Comparison of ENCODE assay signal across 1 cellular context in the genomic region with DNA sequence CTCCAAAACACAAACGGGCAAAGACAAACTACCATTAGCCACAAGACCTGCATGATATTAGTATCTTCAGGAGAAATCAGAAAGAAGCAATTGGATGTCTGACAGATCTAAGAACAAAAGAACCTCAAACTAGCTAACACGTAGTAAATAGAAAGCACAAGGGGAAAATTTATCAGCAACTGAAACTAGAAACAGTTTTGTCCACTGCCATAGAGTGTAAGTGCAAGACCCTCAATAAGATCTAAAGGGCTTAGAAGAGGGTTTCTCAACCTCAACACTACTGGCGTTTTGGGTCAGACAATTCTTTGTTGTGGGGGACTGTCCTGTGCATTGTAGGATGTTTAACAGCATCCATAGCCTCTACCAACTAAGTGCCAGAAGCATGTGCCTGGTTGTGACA.
TF ChIP-seq lines count a peak whose summit lies in the region.

No MANE protein-coding gene starts in this region.

TF ChIP-seq in GM23338, 12 proteins besides CTCF, POLR2A, EP300 and RAD21:
- TF ChIP-seq ZNF331 (CRISPR knock-in tag; IDR thresholded peaks at IDR 0.05; ENCODE audit: low read depth), result no peak
- TF ChIP-seq, protein P1, sequence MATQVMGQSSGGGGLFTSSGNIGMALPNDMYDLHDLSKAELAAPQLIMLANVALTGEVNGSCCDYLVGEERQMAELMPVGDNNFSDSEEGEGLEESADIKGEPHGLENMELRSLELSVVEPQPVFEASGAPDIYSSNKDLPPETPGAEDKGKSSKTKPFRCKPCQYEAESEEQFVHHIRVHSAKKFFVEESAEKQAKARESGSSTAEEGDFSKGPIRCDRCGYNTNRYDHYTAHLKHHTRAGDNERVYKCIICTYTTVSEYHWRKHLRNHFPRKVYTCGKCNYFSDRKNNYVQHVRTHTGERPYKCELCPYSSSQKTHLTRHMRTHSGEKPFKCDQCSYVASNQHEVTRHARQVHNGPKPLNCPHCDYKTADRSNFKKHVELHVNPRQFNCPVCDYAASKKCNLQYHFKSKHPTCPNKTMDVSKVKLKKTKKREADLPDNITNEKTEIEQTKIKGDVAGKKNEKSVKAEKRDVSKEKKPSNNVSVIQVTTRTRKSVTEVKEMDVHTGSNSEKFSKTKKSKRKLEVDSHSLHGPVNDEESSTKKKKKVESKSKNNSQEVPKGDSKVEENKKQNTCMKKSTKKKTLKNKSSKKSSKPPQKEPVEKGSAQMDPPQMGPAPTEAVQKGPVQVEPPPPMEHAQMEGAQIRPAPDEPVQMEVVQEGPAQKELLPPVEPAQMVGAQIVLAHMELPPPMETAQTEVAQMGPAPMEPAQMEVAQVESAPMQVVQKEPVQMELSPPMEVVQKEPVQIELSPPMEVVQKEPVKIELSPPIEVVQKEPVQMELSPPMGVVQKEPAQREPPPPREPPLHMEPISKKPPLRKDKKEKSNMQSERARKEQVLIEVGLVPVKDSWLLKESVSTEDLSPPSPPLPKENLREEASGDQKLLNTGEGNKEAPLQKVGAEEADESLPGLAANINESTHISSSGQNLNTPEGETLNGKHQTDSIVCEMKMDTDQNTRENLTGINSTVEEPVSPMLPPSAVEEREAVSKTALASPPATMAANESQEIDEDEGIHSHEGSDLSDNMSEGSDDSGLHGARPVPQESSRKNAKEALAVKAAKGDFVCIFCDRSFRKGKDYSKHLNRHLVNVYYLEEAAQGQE (IDR thresholded peaks at IDR 0.05; ENCODE audit: unreplicated experiment), result no peak
- no peak for TF ChIP-seq STAT1 (IDR thresholded peaks at IDR 0.05; ENCODE audit: unreplicated experiment)
- TF ChIP-seq, protein P2, sequence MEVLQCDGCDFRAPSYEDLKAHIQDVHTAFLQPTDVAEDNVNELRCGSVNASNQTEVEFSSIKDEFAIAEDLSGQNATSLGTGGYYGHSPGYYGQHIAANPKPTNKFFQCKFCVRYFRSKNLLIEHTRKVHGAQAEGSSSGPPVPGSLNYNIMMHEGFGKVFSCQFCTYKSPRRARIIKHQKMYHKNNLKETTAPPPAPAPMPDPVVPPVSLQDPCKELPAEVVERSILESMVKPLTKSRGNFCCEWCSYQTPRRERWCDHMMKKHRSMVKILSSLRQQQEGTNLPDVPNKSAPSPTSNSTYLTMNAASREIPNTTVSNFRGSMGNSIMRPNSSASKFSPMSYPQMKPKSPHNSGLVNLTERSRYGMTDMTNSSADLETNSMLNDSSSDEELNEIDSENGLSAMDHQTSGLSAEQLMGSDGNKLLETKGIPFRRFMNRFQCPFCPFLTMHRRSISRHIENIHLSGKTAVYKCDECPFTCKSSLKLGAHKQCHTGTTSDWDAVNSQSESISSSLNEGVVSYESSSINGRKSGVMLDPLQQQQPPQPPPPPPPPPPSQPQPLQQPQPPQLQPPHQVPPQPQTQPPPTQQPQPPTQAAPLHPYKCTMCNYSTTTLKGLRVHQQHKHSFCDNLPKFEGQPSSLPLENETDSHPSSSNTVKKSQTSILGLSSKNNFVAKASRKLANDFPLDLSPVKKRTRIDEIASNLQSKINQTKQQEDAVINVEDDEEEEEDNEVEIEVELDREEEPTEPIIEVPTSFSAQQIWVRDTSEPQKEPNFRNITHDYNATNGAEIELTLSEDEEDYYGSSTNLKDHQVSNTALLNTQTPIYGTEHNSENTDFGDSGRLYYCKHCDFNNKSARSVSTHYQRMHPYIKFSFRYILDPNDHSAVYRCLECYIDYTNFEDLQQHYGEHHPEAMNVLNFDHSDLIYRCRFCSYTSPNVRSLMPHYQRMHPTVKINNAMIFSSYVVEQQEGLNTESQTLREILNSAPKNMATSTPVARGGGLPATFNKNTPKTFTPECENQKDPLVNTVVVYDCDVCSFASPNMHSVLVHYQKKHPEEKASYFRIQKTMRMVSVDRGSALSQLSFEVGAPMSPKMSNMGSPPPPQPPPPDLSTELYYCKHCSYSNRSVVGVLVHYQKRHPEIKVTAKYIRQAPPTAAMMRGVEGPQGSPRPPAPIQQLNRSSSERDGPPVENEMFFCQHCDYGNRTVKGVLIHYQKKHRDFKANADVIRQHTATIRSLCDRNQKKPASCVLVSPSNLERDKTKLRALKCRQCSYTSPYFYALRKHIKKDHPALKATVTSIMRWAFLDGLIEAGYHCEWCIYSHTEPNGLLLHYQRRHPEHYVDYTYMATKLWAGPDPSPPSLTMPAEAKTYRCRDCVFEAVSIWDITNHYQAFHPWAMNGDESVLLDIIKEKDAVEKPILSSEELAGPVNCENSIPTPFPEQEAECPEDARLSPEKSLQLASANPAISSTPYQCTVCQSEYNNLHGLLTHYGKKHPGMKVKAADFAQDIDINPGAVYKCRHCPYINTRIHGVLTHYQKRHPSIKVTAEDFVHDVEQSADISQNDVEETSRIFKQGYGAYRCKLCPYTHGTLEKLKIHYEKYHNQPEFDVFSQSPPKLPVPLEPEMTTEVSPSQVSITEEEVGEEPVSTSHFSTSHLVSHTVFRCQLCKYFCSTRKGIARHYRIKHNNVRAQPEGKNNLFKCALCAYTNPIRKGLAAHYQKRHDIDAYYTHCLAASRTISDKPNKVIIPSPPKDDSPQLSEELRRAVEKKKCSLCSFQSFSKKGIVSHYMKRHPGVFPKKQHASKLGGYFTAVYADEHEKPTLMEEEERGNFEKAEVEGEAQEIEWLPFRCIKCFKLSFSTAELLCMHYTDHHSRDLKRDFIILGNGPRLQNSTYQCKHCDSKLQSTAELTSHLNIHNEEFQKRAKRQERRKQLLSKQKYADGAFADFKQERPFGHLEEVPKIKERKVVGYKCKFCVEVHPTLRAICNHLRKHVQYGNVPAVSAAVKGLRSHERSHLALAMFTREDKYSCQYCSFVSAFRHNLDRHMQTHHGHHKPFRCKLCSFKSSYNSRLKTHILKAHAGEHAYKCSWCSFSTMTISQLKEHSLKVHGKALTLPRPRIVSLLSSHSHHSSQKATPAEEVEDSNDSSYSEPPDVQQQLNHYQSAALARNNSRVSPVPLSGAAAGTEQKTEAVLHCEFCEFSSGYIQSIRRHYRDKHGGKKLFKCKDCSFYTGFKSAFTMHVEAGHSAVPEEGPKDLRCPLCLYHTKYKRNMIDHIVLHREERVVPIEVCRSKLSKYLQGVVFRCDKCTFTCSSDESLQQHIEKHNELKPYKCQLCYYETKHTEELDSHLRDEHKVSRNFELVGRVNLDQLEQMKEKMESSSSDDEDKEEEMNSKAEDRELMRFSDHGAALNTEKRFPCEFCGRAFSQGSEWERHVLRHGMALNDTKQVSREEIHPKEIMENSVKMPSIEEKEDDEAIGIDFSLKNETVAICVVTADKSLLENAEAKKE (CRISPR knock-in tag; IDR thresholded peaks at IDR 0.05), result no peak
- no peak for TF ChIP-seq EZH2phosphoT487 (IDR thresholded peaks at IDR 0.05; ENCODE audit: unreplicated experiment)
TF ChIP-seq in GM23338: peak in this region for 0.
